22 cellular contexts compared by ENCODE assay signal in the genomic region with DNA sequence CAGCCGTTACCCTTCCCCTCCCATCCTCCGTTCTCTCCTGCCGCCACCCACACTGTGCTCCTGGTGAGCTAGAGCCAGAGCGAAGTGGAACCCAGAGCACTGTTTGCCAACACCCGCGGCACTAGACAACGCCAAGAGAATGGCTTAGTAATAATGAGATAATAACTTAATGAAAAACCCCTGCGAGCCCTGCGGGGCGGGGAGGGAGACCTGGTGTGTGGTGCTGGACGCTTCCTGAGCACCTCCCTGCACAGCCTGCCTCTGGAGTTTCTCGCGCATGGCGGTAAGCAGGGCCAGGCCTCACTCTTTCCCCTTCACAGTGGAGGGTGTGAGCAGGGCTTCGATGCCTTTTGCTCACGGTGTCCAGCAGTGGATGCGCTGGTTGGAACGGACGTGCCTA.
"Had no signal": no experiment of that assay in that cellular context is flagged by ENCODE, and none has a peak within 500 bp of the region (broad histone marks: within the 10 kb centered on the region; RNA-seq: fewer than 3 reads in every experiment).

No MANE protein-coding gene starts in this region.

- H3K27me3 ChIP-seq: dorsolateral prefrontal cortex, gastroesophageal sphincter, hepatocyte, ovary, sigmoid colon, tibial nerve, upper lobe of left lung had no signal

- H3K4me3 ChIP-seq: dorsolateral prefrontal cortex, gastroesophageal sphincter, heart left ventricle, hepatocyte, lower lobe of right lung, ovary, psoas muscle, sigmoid colon, thoracic aorta, tibial nerve, upper lobe of left lung had no signal

- H3K79me2 ChIP-seq: hepatocyte had no signal

- H3K36me3 ChIP-seq: gastroesophageal sphincter, heart left ventricle, lower lobe of right lung, ovary, sigmoid colon, thoracic aorta, tibial nerve, upper lobe of left lung had no signal

- ATAC-seq: gastroesophageal sphincter; heart left ventricle; left cardiac atrium; left ventricle myocardium superior; lower lobe of right lung; naive thymus-derived CD8-positive, alpha-beta T cell; psoas muscle; right cardiac atrium; stimulated activated effector memory CD8-positive, alpha-beta T cell treated with anti-CD3 and anti-CD28 coated beads, Interleukin-12 subunit alpha, Interleukin-12 subunit beta, amount 100 ng/mL, for 72 hours had no signal

- H2AFZ ChIP-seq: hepatocyte had no signal

- DNase-seq: dorsolateral prefrontal cortex; effector CD4-positive, alpha-beta T cell; heart left ventricle; left cardiac atrium; left ventricle myocardium superior; lower lobe of right lung; naive thymus-derived CD8-positive, alpha-beta T cell; nephron progenitor cell; occipital lobe; ovary; psoas muscle; right cardiac atrium; sigmoid colon; stimulated activated CD4-positive, alpha-beta T cell treated with anti-CD3 and anti-CD28 coated beads, Interleukin-2, amount 100 ng/mL, for 24 hours; stimulated activated CD4-positive, alpha-beta T cell treated with anti-CD3 and anti-CD28 coated beads, Interleukin-4, amount 100 ng/mL, for 24 hours; stimulated activated naive CD4-positive, alpha-beta T cell treated with Interleukin-2 at 50 U/mL for 16 hours; upper lobe of left lung had no signal

- H3K9me3 ChIP-seq: gastroesophageal sphincter, heart left ventricle, lower lobe of right lung, ovary, psoas muscle, sigmoid colon, thoracic aorta, upper lobe of left lung had no signal

- H3K27ac ChIP-seq: gastroesophageal sphincter, heart left ventricle, hepatocyte, lower lobe of right lung, ovary, psoas muscle, sigmoid colon, thoracic aorta, tibial nerve, upper lobe of left lung had no signal

- H3K4me2 ChIP-seq: hepatocyte had no signal

- H3K4me1 ChIP-seq: gastroesophageal sphincter, heart left ventricle, lower lobe of right lung, psoas muscle, tibial nerve, upper lobe of left lung had no signal
